In genomic region chr21:35220301-35220700, GRCh38 we compare ENCODE assay signal across 21 cellular contexts.
"Had no signal": no experiment of that assay in that cellular context is flagged by ENCODE, and none has a peak within 500 bp of the region (broad histone marks: within the 10 kb centered on the region; RNA-seq: fewer than 3 reads in every experiment).

No MANE protein-coding gene starts in this region.

- H3K4me3 ChIP-seq: heart right ventricle, left ventricle myocardium inferior, vagina had no signal

- ATAC-seq: heart right ventricle; stimulated activated naive CD8-positive, alpha-beta T cell treated with anti-CD3 and anti-CD28 coated beads, Interleukin-15, Interleukin-2, amounts not matched to agents 100 U/mL and 50 U/mL, for 24 hours had no signal

- H3K4me3 Mint-ChIP-seq: activated naive CD8-positive, alpha-beta T cell; activated T-helper 1 cell treated with anti-CD3 and anti-CD28 coated beads, Interleukin-12 subunit alpha, Interleukin-12 subunit beta, Interleukin-2, Interleukin-4 antibody, amounts not matched to agents 30 ng/mL and 10 ng/mL and 1 ng/mL, durations not matched to agents 14 hours and 24 hours and 36 hours; brain; central memory CD8-positive, alpha-beta T cell; naive B cell; neural crest cell; T-helper 1 cell treated with Interleukin-12 subunit alpha and Interleukin-12 subunit beta and Interleukin-4 antibody, amounts not matched to agents 30 μg/mL and 1 μg/mL, for 36 hours had no signal

- H3K9me3 ChIP-seq: left ventricle myocardium inferior, vagina had no signal

- DNase-seq: activated CD4-positive, alpha-beta T cell treated with anti-CD3 and anti-CD28 coated beads, Interleukin-2, amount 50 U/mL, for 48 hours; amygdala; cortex of kidney; effector CD4-positive, alpha-beta T cell; heart right ventricle; kidney glomerular epithelial cell; left ventricle myocardium inferior; mammary epithelial cell; naive B cell; retina; stimulated activated CD4-positive, alpha-beta T cell treated with anti-CD3 and anti-CD28 coated beads, Interleukin-12 subunit alpha, Interleukin-12 subunit beta, amount 100 ng/mL, for 4 hours; stimulated activated CD4-positive, alpha-beta T cell treated with anti-CD3 and anti-CD28 coated beads, Interleukin-1b, Interleukin-23, amount 100 ng/mL, for 48 hours; stimulated activated naive CD8-positive, alpha-beta T cell treated with anti-CD3 and anti-CD28 coated beads, Interleukin-15, Interleukin-2, amounts not matched to agents 100 U/mL and 50 U/mL, for 24 hours; trophoblast cell had no signal

- H3K36me3 Mint-ChIP-seq: activated naive CD8-positive, alpha-beta T cell; brain; naive B cell had no signal

- H3K36me3 ChIP-seq: heart right ventricle, left ventricle myocardium inferior, vagina had no signal

- H3K9me3 Mint-ChIP-seq: brain; central memory CD8-positive, alpha-beta T cell; naive B cell; neural crest cell had no signal

- H3K27ac Mint-ChIP-seq: brain; T-helper 1 cell treated with Interleukin-12 subunit alpha and Interleukin-12 subunit beta and Interleukin-4 antibody, amounts not matched to agents 30 μg/mL and 1 μg/mL, for 36 hours had no signal

- H3K27me3 ChIP-seq: heart right ventricle, vagina had no signal

- H3K27me3 Mint-ChIP-seq: activated naive CD8-positive, alpha-beta T cell; central memory CD8-positive, alpha-beta T cell; naive B cell had no signal

- H3K4me1 ChIP-seq: vagina had no signal

- H3K27ac ChIP-seq: heart right ventricle, left ventricle myocardium inferior, vagina had no signal
